In the genomic region with DNA sequence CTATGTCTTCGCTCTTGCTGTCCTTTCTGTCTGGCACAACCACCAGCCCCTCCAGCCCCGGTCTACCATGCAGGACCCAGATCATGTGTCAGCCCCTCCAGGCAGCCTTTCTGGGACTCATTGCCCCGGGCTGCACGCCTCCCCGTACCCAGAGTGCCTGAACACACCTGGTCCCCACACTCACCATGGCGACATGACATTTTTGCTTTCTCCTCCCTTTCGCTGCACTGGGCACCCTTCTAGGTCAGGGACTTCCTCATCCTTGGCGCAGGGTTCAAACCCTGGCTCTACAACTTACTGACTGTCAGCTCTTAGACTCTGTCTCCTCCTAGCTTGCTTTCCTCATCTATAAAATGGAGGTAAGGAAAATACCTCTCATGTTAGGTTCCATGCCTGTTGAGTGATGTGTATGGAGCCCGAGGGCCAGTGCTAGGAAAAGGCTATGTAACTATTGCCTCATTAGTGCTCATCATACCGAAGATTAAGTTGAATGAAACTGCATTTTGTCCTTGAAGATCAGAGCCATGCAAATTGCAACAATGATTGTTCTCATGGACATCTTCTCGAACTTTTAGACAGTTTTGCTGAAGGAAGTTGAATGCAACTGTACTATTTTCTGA, we compare ENCODE assay signal across 22 cellular contexts. TPM values are rescaled to one million over a fixed set of nuclear protein-coding genes. Genes with fewer than 3 reads are reported as not detected.
DNase-seq lines count a peak whose midpoint lies in the region; ATAC-seq and TF ChIP-seq lines count a peak whose summit lies in the region.
"Had no signal": no experiment of that assay in that cellular context is flagged by ENCODE, and none has a peak within 500 bp of the region (broad histone marks: within the 10 kb centered on the region; RNA-seq: fewer than 3 reads in every experiment).

No MANE protein-coding gene starts in this region.

- no peaks in the 10 kb centered on the region for H3K27me3 ChIP-seq in neuronal stem cell (ENCODE audit: control insufficient read depth in 3 of 3, insufficient read depth in 3 of 3, low read depth in 1 of 3, low read length in 3 of 3)
- H3K27me3 ChIP-seq: BE2C; BLaER1 treated with 17β-estradiol and CSF1 and Interleukin-3, amounts not matched to agents 10 nM and 100 nM had no signal

- H3K27me3 Mint-ChIP-seq in endothelial cell (ENCODE audit: unreplicated experiment): peaks cover 2% of the 10 kb centered on the region
- H3K27me3 Mint-ChIP-seq: CD4-positive, alpha-beta T cell; CD8-positive, alpha-beta memory T cell had no signal

- H3K36me3 ChIP-seq in neuronal stem cell (replicated peaks in 1 of 2; ENCODE audit: control insufficient read depth in 2 of 2, insufficient read depth in 2 of 2, low read length in 2 of 2): peaks cover 2 to 9% of the 10 kb centered on the region in 2 donors
- H3K36me3 ChIP-seq: BE2C had no signal

- H4K91ac ChIP-seq in neuronal stem cell (ENCODE audit: low read depth, low read length, poor library complexity): no peak overlapping the region

- H3K27ac ChIP-seq in neuronal stem cell (replicated peaks; ENCODE audit: low read length): no peak overlapping the region
- H3K27ac ChIP-seq: A549; BLaER1 treated with 17β-estradiol and CSF1 and Interleukin-3, amounts not matched to agents 10 nM and 100 nM had no signal

- no peak overlapping the region for H3K4me3 ChIP-seq in neuronal stem cell (ENCODE audit: low read length in 2 of 2)
- H3K4me3 ChIP-seq: A549; BLaER1 treated with 17β-estradiol and CSF1 and Interleukin-3, amounts not matched to agents 10 nM and 100 nM; GM23338 had no signal

- no peak for DNase-seq in endothelial cell (ENCODE audit: low spot score)
- no peak for DNase-seq in neuronal stem cell (ENCODE audit: low spot score)
- no peak for DNase-seq in stimulated activated effector memory CD8-positive, alpha-beta T cell treated with anti-CD3 and anti-CD28 coated beads, Interleukin-12 subunit alpha, Interleukin-12 subunit beta, amount 100 ng/mL, for 72 hours (ENCODE audit: low spot score in 2 of 2)
- no peak for DNase-seq in hypothalamus (lab: John Stamatoyannopoulos, UW)
- DNase-seq: 8988T; ACHN; AML-193; BE2C; CD4-positive, alpha-beta T cell; CD8-positive, alpha-beta memory T cell; DMS 273 treated with DMSO at 0.1 percent for 48 hours; DMS79; EL; GF-D8; H9 had no signal

- H3K23ac ChIP-seq in neuronal stem cell (ENCODE audit: low read depth, low read length, poor library complexity): no peak overlapping the region

- H3K14ac ChIP-seq in neuronal stem cell (ENCODE audit: low read length): no peak overlapping the region

- no peak overlapping the region for H2BK12ac ChIP-seq in neuronal stem cell (ENCODE audit: low read length)

- no peaks in the 10 kb centered on the region for H3K79me1 ChIP-seq in neuronal stem cell (ENCODE audit: low read depth, low read length)

- H3K4me1 Mint-ChIP-seq in endothelial cell (ENCODE audit: unreplicated experiment): no peaks in the 10 kb centered on the region
- H3K4me1 Mint-ChIP-seq in stimulated activated effector memory CD8-positive, alpha-beta T cell treated with anti-CD3 and anti-CD28 coated beads, Interleukin-12 subunit alpha, Interleukin-12 subunit beta, amount 100 ng/mL, for 72 hours: peaks cover 14% of the 10 kb centered on the region
- H3K4me1 Mint-ChIP-seq: CD14-positive monocyte, GM23338, H9 had no signal

- H2AFZ ChIP-seq in neuronal stem cell (ENCODE audit: low read length): no peak overlapping the region
- H2AFZ ChIP-seq: GM23338 had no signal

- peak overlapping the region; percentile 13 for H3K9ac ChIP-seq in neuronal stem cell (ENCODE audit: low read depth, low read length, poor library complexity)
- H3K9ac ChIP-seq: BLaER1 treated with 17β-estradiol and CSF1 and Interleukin-3, amounts not matched to agents 10 nM and 100 nM had no signal

- H2BK5ac ChIP-seq in neuronal stem cell (ENCODE audit: low read length): no peak overlapping the region

- H2BK120ac ChIP-seq in neuronal stem cell (ENCODE audit: low read depth, low read length): no peak overlapping the region

- H3K4me1 ChIP-seq in neuronal stem cell (ENCODE audit: control insufficient read depth in 2 of 2, insufficient read depth in 1 of 2, low read depth in 1 of 2, low read length in 2 of 2): no peaks in the 10 kb centered on the region
- H3K4me1 ChIP-seq: A549, BE2C had no signal

- no peak for TF ChIP-seq CTCF in endothelial cell (IDR thresholded peaks at IDR 0.05; ENCODE audit: unreplicated experiment)

- no peak for ATAC-seq in stimulated activated effector memory CD8-positive, alpha-beta T cell treated with anti-CD3 and anti-CD28 coated beads, Interleukin-12 subunit alpha, Interleukin-12 subunit beta, amount 100 ng/mL, for 72 hours
- ATAC-seq in HG03108 (IDR thresholded peaks at IDR 0.05; ENCODE audit: unreplicated experiment) (no peak), HG03457 (IDR thresholded peaks at IDR 0.05; ENCODE audit: unreplicated experiment) (no peak)
- ATAC-seq: A549, GM23338, HCT116 had no signal

- no peak overlapping the region for H2AK5ac ChIP-seq in neuronal stem cell (ENCODE audit: low read depth, low read length)

- H3K4ac ChIP-seq in neuronal stem cell (ENCODE audit: low read length): no peak overlapping the region

- no peak overlapping the region for H3K27ac Mint-ChIP-seq in endothelial cell (ENCODE audit: unreplicated experiment)
- peak overlapping the region; percentile 11 for H3K27ac Mint-ChIP-seq in stimulated activated effector memory CD8-positive, alpha-beta T cell treated with anti-CD3 and anti-CD28 coated beads, Interleukin-12 subunit alpha, Interleukin-12 subunit beta, amount 100 ng/mL, for 72 hours
- H3K27ac Mint-ChIP-seq: CD14-positive monocyte; CD4-positive, alpha-beta T cell; GM23338; H9 had no signal

- H3K9me3 ChIP-seq in neuronal stem cell (replicated peaks in 1 of 2; ENCODE audit: control insufficient read depth in 2 of 2, insufficient read depth in 1 of 2, low read depth in 1 of 2, low read length in 2 of 2): peaks cover 4 to 6% of the 10 kb centered on the region in 2 donors
- H3K9me3 ChIP-seq: A549, BE2C had no signal

- no peak overlapping the region for H3K4me2 ChIP-seq in neuronal stem cell (ENCODE audit: insufficient read depth, low read length, poor library complexity, severe bottlenecking)
- H3K4me2 ChIP-seq: A549; BLaER1 treated with 17β-estradiol and CSF1 and Interleukin-3, amounts not matched to agents 10 nM and 100 nM; GM23338 had no signal

- H4K8ac ChIP-seq in neuronal stem cell (ENCODE audit: low read depth, low read length): no peak overlapping the region

- H2BK15ac ChIP-seq in neuronal stem cell (ENCODE audit: low read length): no peak overlapping the region

- no peaks in the 10 kb centered on the region for H3K9me3 Mint-ChIP-seq in endothelial cell (ENCODE audit: unreplicated experiment)
- peaks cover 10% of the 10 kb centered on the region for H3K9me3 Mint-ChIP-seq in stimulated activated effector memory CD8-positive, alpha-beta T cell treated with anti-CD3 and anti-CD28 coated beads, Interleukin-12 subunit alpha, Interleukin-12 subunit beta, amount 100 ng/mL, for 72 hours
- H3K9me3 Mint-ChIP-seq: CD4-positive, alpha-beta T cell; CD8-positive, alpha-beta memory T cell; GM23338; H9 had no signal

- peak overlapping the region; percentile 53 for H3K18ac ChIP-seq in neuronal stem cell (ENCODE audit: low read length)

- peak overlapping the region; percentile 43 for H3K4me3 Mint-ChIP-seq in endothelial cell (ENCODE audit: unreplicated experiment)
- H3K4me3 Mint-ChIP-seq in stimulated activated effector memory CD8-positive, alpha-beta T cell treated with anti-CD3 and anti-CD28 coated beads, Interleukin-12 subunit alpha, Interleukin-12 subunit beta, amount 100 ng/mL, for 72 hours: no peak overlapping the region
- H3K4me3 Mint-ChIP-seq: CD14-positive monocyte; CD4-positive, alpha-beta T cell; CD8-positive, alpha-beta memory T cell; GM23338; H9 had no signal

- WGBS in neuronal stem cell (ENCODE audit: extremely low coverage in 2 of 2, insufficient read length in 2 of 2, insufficient replicate concordance in 1 of 2), 2 donors: no CpG with 5 or more reads among the region's 11 CpGs

- peaks cover 10% of the 10 kb centered on the region for H3K36me3 Mint-ChIP-seq in endothelial cell (ENCODE audit: low read depth, unreplicated experiment)
- peaks cover 14% of the 10 kb centered on the region for H3K36me3 Mint-ChIP-seq in stimulated activated effector memory CD8-positive, alpha-beta T cell treated with anti-CD3 and anti-CD28 coated beads, Interleukin-12 subunit alpha, Interleukin-12 subunit beta, amount 100 ng/mL, for 72 hours

RNA-seq across cellular contexts. Expression of gene TIAM2, which starts 49.7 kb away (rescaled TPM):
- 21.1 TPM for total RNA-seq in endothelial cell (ENCODE audit: unreplicated experiment)
- 10.2 TPM for polyA plus RNA-seq in neuronal stem cell (2013, experiment 1 of 2)
- 10.7 TPM for polyA plus RNA-seq in neuronal stem cell (2013, experiment 2 of 2)
